27 cellular contexts compared by ENCODE assay signal in genomic region chr9:137989156-137989555, GRCh38.
"Had no signal": no experiment of that assay in that cellular context is flagged by ENCODE, and none has a peak within 500 bp of the region (broad histone marks: within the 10 kb centered on the region; RNA-seq: fewer than 3 reads in every experiment).

No MANE protein-coding gene starts in this region.

- ATAC-seq: activated CD4-positive, CD25-positive, alpha-beta regulatory T cell treated with anti-CD3 and anti-CD28 coated beads, Interleukin-2, amount 50 U/mL, for 24 hours; activated CD8-positive, alpha-beta memory T cell treated with anti-CD3 and anti-CD28 coated beads, Interleukin-2, amount 10 ng/mL, durations not matched to agents 7 days and 5 days; activated T-cell treated with anti-CD3 and anti-CD28 coated beads, Interleukin-2, amount 50 U/mL, for 4 hours; Panc1; SK-N-SH treated with all-trans-retinoic acid at 6 μM for 48 hours had no signal

- H3K27ac ChIP-seq: brain microvascular endothelial cell, cardiac muscle cell, KMS-11, SJSA1 had no signal

- H3K27me3 ChIP-seq: brain microvascular endothelial cell, cardiac muscle cell, SJSA1 had no signal

- H3K4me3 ChIP-seq: cardiac muscle cell, SJSA1 had no signal

- H3K4me1 ChIP-seq: SJSA1 had no signal

- H3K27ac Mint-ChIP-seq: activated CD8-positive, alpha-beta memory T cell treated with anti-CD3 and anti-CD28 coated beads, Interleukin-2, amount 10 ng/mL, durations not matched to agents 7 days and 5 days; activated naive CD4-positive, alpha-beta T cell treated with anti-CD3 and anti-CD28 coated beads for 36 hours; activated naive CD8-positive, alpha-beta T cell treated with anti-CD3 and anti-CD28 coated beads for 36 hours; IgD-negative memory B cell; T-helper 1 cell treated with Interleukin-12 subunit alpha and Interleukin-12 subunit beta and Interleukin-4 antibody, amounts not matched to agents 30 μg/mL and 1 μg/mL, for 36 hours had no signal

- H3K9me3 Mint-ChIP-seq: activated naive CD4-positive, alpha-beta T cell treated with anti-CD3 and anti-CD28 coated beads for 36 hours; activated naive CD8-positive, alpha-beta T cell treated with anti-CD3 and anti-CD28 coated beads for 36 hours; activated T-cell treated with anti-CD3 and anti-CD28 coated beads, Interleukin-2, amount 50 U/mL, for 4 hours; IgD-negative memory B cell; T-helper 1 cell treated with Interleukin-12 subunit alpha and Interleukin-12 subunit beta and Interleukin-4 antibody, amounts not matched to agents 30 μg/mL and 1 μg/mL, for 36 hours had no signal

- DNase-seq: activated CD4-positive, alpha-beta T cell treated with anti-CD3 and anti-CD28 coated beads for 4 hours; activated CD8-positive, alpha-beta memory T cell treated with anti-CD3 and anti-CD28 coated beads, Interleukin-2, amount 10 ng/mL, durations not matched to agents 7 days and 5 days; activated effector memory CD4-positive, alpha-beta T cell treated with anti-CD3 and anti-CD28 coated beads, Interleukin-2, amount 50 U/mL, for 16 hours; activated naive CD4-positive, alpha-beta T cell treated with anti-CD3 and anti-CD28 coated beads for 36 hours; activated naive CD8-positive, alpha-beta T cell treated with anti-CD3 and anti-CD28 coated beads for 36 hours; activated T-cell treated with anti-CD3 and anti-CD28 coated beads, Interleukin-2, amount 50 U/mL, for 4 hours; brain microvascular endothelial cell; NCI-H1092; NCI-H1417; NCI-H2029; NCI-H2107; NCI-H2171 treated with DMSO at 0.1 percent for 48 hours; NCI-H226; NCI-H510A; NCI-H526 treated with DMSO at 0.1 percent for 48 hours; NCI-H82; NK-92 treated with Interleukin-12 subunit alpha and Interleukin-12 subunit beta, amount 100 ng/mL, for 24 hours; RPMI8226; SHP77 had no signal

- H3K9me3 ChIP-seq: SJSA1 had no signal

- H3K36me3 Mint-ChIP-seq: activated CD8-positive, alpha-beta memory T cell treated with anti-CD3 and anti-CD28 coated beads, Interleukin-2, amount 10 ng/mL, durations not matched to agents 7 days and 5 days; activated naive CD8-positive, alpha-beta T cell treated with anti-CD3 and anti-CD28 coated beads for 36 hours; IgD-negative memory B cell had no signal

- H3K4me1 Mint-ChIP-seq: activated CD8-positive, alpha-beta memory T cell treated with anti-CD3 and anti-CD28 coated beads, Interleukin-2, amount 10 ng/mL, durations not matched to agents 7 days and 5 days; activated naive CD8-positive, alpha-beta T cell treated with anti-CD3 and anti-CD28 coated beads for 36 hours; IgD-negative memory B cell had no signal

- H3K36me3 ChIP-seq: brain microvascular endothelial cell, cardiac muscle cell, SJSA1 had no signal

- H3K4me3 Mint-ChIP-seq: activated CD8-positive, alpha-beta memory T cell treated with anti-CD3 and anti-CD28 coated beads, Interleukin-2, amount 10 ng/mL, durations not matched to agents 7 days and 5 days; activated naive CD4-positive, alpha-beta T cell treated with anti-CD3 and anti-CD28 coated beads for 36 hours; activated naive CD8-positive, alpha-beta T cell treated with anti-CD3 and anti-CD28 coated beads for 36 hours; activated T-cell treated with anti-CD3 and anti-CD28 coated beads, Interleukin-2, amount 50 U/mL, for 4 hours; IgD-negative memory B cell; T-helper 1 cell treated with Interleukin-12 subunit alpha and Interleukin-12 subunit beta and Interleukin-4 antibody, amounts not matched to agents 30 μg/mL and 1 μg/mL, for 36 hours had no signal
